Comparison of ENCODE assay signal across 25 cellular contexts in the genomic region with DNA sequence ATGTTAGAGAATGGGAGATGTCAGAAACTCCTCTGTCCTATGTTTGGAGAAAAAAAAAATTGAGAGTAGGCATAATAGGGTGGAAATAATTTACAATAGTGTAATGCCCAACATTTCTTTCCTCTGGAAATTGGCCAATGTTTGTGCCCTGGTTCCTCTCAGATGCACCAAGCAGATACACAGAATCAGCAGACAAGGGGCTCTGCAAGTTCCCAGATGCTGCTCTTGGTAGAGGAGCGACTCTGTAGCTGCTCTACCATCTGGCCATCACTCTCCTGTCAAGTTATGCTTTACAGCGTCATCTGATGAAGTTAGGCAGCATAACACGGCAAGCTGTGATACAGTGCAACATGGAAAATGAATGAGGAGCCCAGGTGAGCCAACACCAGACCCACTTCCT. TPM values are rescaled to one million over a fixed set of nuclear protein-coding genes. Genes with fewer than 3 reads are reported as not detected.
"Had no signal": no experiment of that assay in that cellular context is flagged by ENCODE, and none has a peak within 500 bp of the region (broad histone marks: within the 10 kb centered on the region; RNA-seq: fewer than 3 reads in every experiment).

No MANE protein-coding gene starts in this region.

- DNase-seq: effector memory CD8-positive, alpha-beta T cell; gastrocnemius medialis; islet precursor cell; mammary epithelial cell; naive thymus-derived CD4-positive, alpha-beta T cell; nephron progenitor cell; posterior cingulate gyrus; sigmoid colon; stimulated activated CD4-positive, alpha-beta T cell treated with anti-CD3 and anti-CD28 coated beads, Interleukin-2, amount 100 ng/mL, for 24 hours; stimulated activated CD4-positive, alpha-beta T cell treated with anti-CD3 and anti-CD28 coated beads, Interleukin-4, amount 100 ng/mL, for 4 hours; stimulated activated naive B cell treated with anti-CD40 and anti-IgM and Interleukin-4, amounts not matched to agents 10 μg/mL and 1 μg/mL and 100 μg/mL, for 72 hours; stimulated activated naive CD8-positive, alpha-beta T cell treated with anti-CD3 and anti-CD28 coated beads, Interleukin-15, amount 100 ng/mL, for 72 hours; testis; upper lobe of right lung had no signal

- H3K36me3 Mint-ChIP-seq: stimulated activated naive B cell treated with anti-CD40 and anti-IgM and Interleukin-4, amounts not matched to agents 10 μg/mL and 1 μg/mL and 100 μg/mL, for 72 hours had no signal

- ATAC-seq: effector memory CD8-positive, alpha-beta T cell; gastrocnemius medialis; left lobe of liver; naive thymus-derived CD4-positive, alpha-beta T cell; stimulated activated naive B cell treated with anti-CD40 and anti-IgM and Interleukin-4, amounts not matched to agents 10 μg/mL and 1 μg/mL and 100 μg/mL, for 72 hours; stimulated activated naive CD8-positive, alpha-beta T cell treated with anti-CD3 and anti-CD28 coated beads, Interleukin-15, amount 100 ng/mL, for 72 hours; upper lobe of right lung had no signal

- H3K4me1 Mint-ChIP-seq: nephron progenitor cell; stimulated activated naive CD8-positive, alpha-beta T cell treated with anti-CD3 and anti-CD28 coated beads, Interleukin-15, amount 100 ng/mL, for 72 hours had no signal

- H3K9me3 Mint-ChIP-seq: dendritic cell treated with granulocyte-macrophage colony-stimulating factor and Interleukin-4, amounts not matched to agents 40 ng/mL and 50 ng/mL, for 4 days; effector memory CD8-positive, alpha-beta T cell; stimulated activated naive CD8-positive, alpha-beta T cell treated with anti-CD3 and anti-CD28 coated beads, Interleukin-15, amount 100 ng/mL, for 72 hours had no signal

- H3K4me3 Mint-ChIP-seq: dendritic cell treated with granulocyte-macrophage colony-stimulating factor and Interleukin-4, amounts not matched to agents 40 ng/mL and 50 ng/mL, for 4 days; effector memory CD8-positive, alpha-beta T cell; naive thymus-derived CD4-positive, alpha-beta T cell; nephron progenitor cell; stimulated activated naive B cell treated with anti-CD40 and anti-IgM and Interleukin-4, amounts not matched to agents 10 μg/mL and 1 μg/mL and 100 μg/mL, for 72 hours; stimulated activated naive CD8-positive, alpha-beta T cell treated with anti-CD3 and anti-CD28 coated beads, Interleukin-15, amount 100 ng/mL, for 72 hours had no signal

- H3K27ac Mint-ChIP-seq: effector memory CD8-positive, alpha-beta T cell; nephron progenitor cell; stimulated activated naive B cell treated with anti-CD40 and anti-IgM and Interleukin-4, amounts not matched to agents 10 μg/mL and 1 μg/mL and 100 μg/mL, for 72 hours; stimulated activated naive CD8-positive, alpha-beta T cell treated with anti-CD3 and anti-CD28 coated beads, Interleukin-15, amount 100 ng/mL, for 72 hours had no signal

RNA-seq across cellular contexts. Expression of a gene that starts 1.6 kb away (rescaled TPM):
- total RNA-seq: esophagus muscularis mucosa; fibroblast of villous mesenchyme; gastrocnemius medialis; left lobe of liver; lower leg skin; mammary epithelial cell; mesenteric fat pad; naive thymus-derived CD4-positive, alpha-beta T cell; osteoblast; right atrium auricular region; sigmoid colon; subcutaneous adipose tissue; tibial nerve; upper lobe of right lung had no signal
- polyA plus RNA-seq: mammary epithelial cell; naive thymus-derived CD4-positive, alpha-beta T cell; sigmoid colon had no signal

RNA-seq across cellular contexts. Expression of a gene that starts 48.5 kb away (rescaled TPM):
- total RNA-seq: mononuclear cell had no signal
